8 cellular contexts compared by ENCODE assay signal in genomic region chr11:128551641-128552335, GRCh38. TPM values are rescaled to one million over a fixed set of nuclear protein-coding genes. Genes with fewer than 3 reads are reported as not detected.
DNase-seq lines count a peak whose midpoint lies in the region; ATAC-seq lines count a peak whose summit lies in the region.

No MANE protein-coding gene starts in this region.

- DNase-seq in kidney tubule cell (ENCODE audit: low spot score) (no peak), GF-D8 (lab: John Stamatoyannopoulos, UW) (no peak), mesenteric fat pad (ENCODE audit: low spot score) (no peak), NCI-H2227 treated with DMSO at 0.1 percent for 48 hours (lab: John Stamatoyannopoulos, UW) (no peak)

- ATAC-seq in GM18502 (IDR thresholded peaks at IDR 0.05; ENCODE audit: poor library complexity, unreplicated experiment), result peak; percentile 71
- ATAC-seq in GM21367 (IDR thresholded peaks at IDR 0.05; ENCODE audit: unreplicated experiment), result peak; percentile 56
- ATAC-seq in HG03460 (IDR thresholded peaks at IDR 0.05; ENCODE audit: unreplicated experiment), result peak; percentile 54
- ATAC-seq in esophagus mucosa, result peak; percentile 38

RNA-seq across cellular contexts. Expression of gene ETS1, which starts 35.6 kb away (rescaled TPM):
- 7.8 TPM for total RNA-seq in esophagus mucosa
- total RNA-seq in mesenteric fat pad, result 154 TPM

Comparison
In these comparisons a context has a peak if more than half of its experiments do, and no peak if none do; other contexts are left out.
1. RNA of gene ETS1, which starts 35.6 kb away (total RNA-seq): 154 TPM in mesenteric fat pad (single experiment); 7.8 TPM in esophagus mucosa (single experiment); every median in the first group is over 10 times any median in the second.
2. Peak in every context shown above with its lines, with median percentiles within 50 percentile points of each other: ATAC-seq.